ENCODE assay signal across 22 cellular contexts in the genomic region with DNA sequence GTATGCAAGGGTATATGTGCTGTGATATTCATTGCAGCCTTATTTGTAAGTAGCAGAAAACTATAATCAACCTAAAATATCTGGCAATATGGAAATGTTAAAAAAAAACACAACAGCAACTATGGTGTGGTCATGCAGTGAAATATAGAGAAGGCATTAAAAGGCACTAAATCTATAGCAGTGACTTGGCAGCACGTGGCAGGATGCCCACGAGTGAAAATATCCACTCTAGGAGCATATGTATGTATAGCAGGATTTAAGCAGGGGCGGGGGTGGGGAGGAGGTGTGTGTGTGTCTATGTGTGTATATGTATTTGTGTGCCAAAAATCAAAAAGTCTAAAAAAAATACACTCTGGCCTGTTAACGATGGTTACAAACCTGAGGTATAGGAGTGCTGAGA.
DNase-seq lines count a peak whose midpoint lies in the region; ATAC-seq and TF ChIP-seq lines count a peak whose summit lies in the region.
"Had no signal": no experiment of that assay in that cellular context is flagged by ENCODE, and none has a peak within 500 bp of the region (broad histone marks: within the 10 kb centered on the region; RNA-seq: fewer than 3 reads in every experiment).

No MANE protein-coding gene starts in this region.

- 89% methylated on average over 4 of the region's 4 CpGs for WGBS in thyroid gland, 2 donors

- H3K27me3 ChIP-seq in thyroid gland (no peaks in the 10 kb centered on the region), gastrocnemius medialis (no peaks in the 10 kb centered on the region)
- H3K27me3 ChIP-seq: BLaER1 treated with 17β-estradiol and CSF1 and Interleukin-3, amounts not matched to agents 10 nM and 100 nM had no signal

- in situ Hi-C loops in G401 (cut with HindIII; ENCODE audit: low sequenced_read_pairs), result no loop called here
- in situ Hi-C loops in gastrocnemius medialis (cut with MboI; ENCODE audit: low sequenced_read_pairs in 4 of 4), result loop anchor here (5.0 to 25.0 kb wide), 5 partner anchors 55 to 738 kb away; a partner anchor contains a TSS

- H3K4me1 ChIP-seq in thyroid gland (peaks cover 7% of the 10 kb centered on the region in 2 donors), gastrocnemius medialis (peaks cover 14 to 25% of the 10 kb centered on the region in 2 donors)

- no peaks in the 10 kb centered on the region for H3K36me3 Mint-ChIP-seq in brain
- H3K36me3 Mint-ChIP-seq in mesothelial cell of epicardium, result no peaks in the 10 kb centered on the region
- H3K36me3 Mint-ChIP-seq in activated T-helper 2 cell treated with anti-CD3 and anti-CD28 coated beads, Interferon-gamma antibody, Interleukin-2, Interleukin-4, amounts not matched to agents 10 μg/mL and 5 μg/mL and 100 μg/mL, durations not matched to agents 14 hours and 24 hours and 36 hours (ENCODE audit: low read depth), result no peaks in the 10 kb centered on the region
- H3K36me3 Mint-ChIP-seq: CD8-positive, alpha-beta T cell; IgD-negative memory B cell had no signal

- no peak for ATAC-seq in gastrocnemius medialis
- ATAC-seq: CD8-positive, alpha-beta T cell; HCT116; HepG2 had no signal

- H3K36me3 ChIP-seq in thyroid gland (no peaks in the 10 kb centered on the region), gastrocnemius medialis (no peaks in the 10 kb centered on the region)
- H3K36me3 ChIP-seq: BLaER1 treated with 17β-estradiol and CSF1 and Interleukin-3, amounts not matched to agents 10 nM and 100 nM had no signal

- H3K27ac Mint-ChIP-seq in brain (peak overlapping the region; percentile 24 to 96 (median 59)), mesothelial cell of epicardium (peak overlapping the region; percentile 37)
- no peak overlapping the region for H3K27ac Mint-ChIP-seq in activated T-helper 2 cell treated with anti-CD3 and anti-CD28 coated beads, Interferon-gamma antibody, Interleukin-2, Interleukin-4, amounts not matched to agents 10 μg/mL and 5 μg/mL and 100 μg/mL, durations not matched to agents 14 hours and 24 hours and 36 hours
- H3K27ac Mint-ChIP-seq: B cell; CD8-positive, alpha-beta T cell; HFFc6; IgD-negative memory B cell had no signal

- H3K4me3 Mint-ChIP-seq in brain (peak overlapping the region in 1 of 5 experiments; percentile 52), mesothelial cell of epicardium (no peak overlapping the region)
- no peak overlapping the region for H3K4me3 Mint-ChIP-seq in activated T-helper 2 cell treated with anti-CD3 and anti-CD28 coated beads, Interferon-gamma antibody, Interleukin-2, Interleukin-4, amounts not matched to agents 10 μg/mL and 5 μg/mL and 100 μg/mL, durations not matched to agents 14 hours and 24 hours and 36 hours (ENCODE audit: low read depth)
- H3K4me3 Mint-ChIP-seq: B cell; CD8-positive, alpha-beta T cell; HFFc6; IgD-negative memory B cell had no signal

- intact Hi-C loops in thyroid gland (cut with DNase I), result loop anchor here (10.0 kb wide), 1 partner anchor 308 kb away; no protein-coding TSS in a partner anchor
- intact Hi-C loops in activated T-helper 2 cell treated with anti-CD3 and anti-CD28 coated beads, Interferon-gamma antibody, Interleukin-2, Interleukin-4, amounts not matched to agents 10 μg/mL and 5 μg/mL and 100 μg/mL, durations not matched to agents 14 hours and 24 hours and 36 hours (cut with micrococcal nuclease), result loop anchor here (5.0 to 10.0 kb wide), 2 partner anchors 60 to 308 kb away; no protein-coding TSS in a partner anchor
- intact Hi-C loops in gastrocnemius medialis (cut with DNase I; ENCODE audit: low total_unique reads), result loop anchor here (10.0 kb wide), 1 partner anchor 918 kb away; no protein-coding TSS in a partner anchor

- no peak overlapping the region for H3K4me3 ChIP-seq in thyroid gland (replicated peaks in 1 of 3)
- H3K4me3 ChIP-seq in gastrocnemius medialis, result no peak overlapping the region
- H3K4me3 ChIP-seq: BLaER1 treated with 17β-estradiol and CSF1 and Interleukin-3, amounts not matched to agents 10 nM and 100 nM had no signal

- H3K9me3 Mint-ChIP-seq in brain (no peaks in the 10 kb centered on the region), mesothelial cell of epicardium (no peaks in the 10 kb centered on the region)
- no peaks in the 10 kb centered on the region for H3K9me3 Mint-ChIP-seq in activated T-helper 2 cell treated with anti-CD3 and anti-CD28 coated beads, Interferon-gamma antibody, Interleukin-2, Interleukin-4, amounts not matched to agents 10 μg/mL and 5 μg/mL and 100 μg/mL, durations not matched to agents 14 hours and 24 hours and 36 hours
- H3K9me3 Mint-ChIP-seq: CD8-positive, alpha-beta T cell; HFFc6; IgD-negative memory B cell had no signal

- TF ChIP-seq CTCF in brain (conservative IDR thresholded peaks at IDR 0.05) (no peak), mesothelial cell of epicardium (IDR thresholded peaks at IDR 0.05; ENCODE audit: unreplicated experiment) (no peak), thyroid gland (IDR thresholded peaks at IDR 0.05) (no peak), gastrocnemius medialis (IDR thresholded peaks at IDR 0.05 in 4 of 5, conservative IDR thresholded peaks at IDR 0.05 in 1 of 5) (no peak)

- H3K9me3 ChIP-seq in thyroid gland (no peaks in the 10 kb centered on the region), gastrocnemius medialis (no peaks in the 10 kb centered on the region)
- H3K9me3 ChIP-seq: BLaER1 treated with 17β-estradiol and CSF1 and Interleukin-3, amounts not matched to agents 10 nM and 100 nM had no signal

- TF ChIP-seq POLR2A in thyroid gland (IDR thresholded peaks at IDR 0.05) (no peak), gastrocnemius medialis (IDR thresholded peaks at IDR 0.05) (no peak)

- H3K27me3 Mint-ChIP-seq in brain, result no peaks in the 10 kb centered on the region
- H3K27me3 Mint-ChIP-seq in mesothelial cell of epicardium (ENCODE audit: low read depth), result no peaks in the 10 kb centered on the region
- no peaks in the 10 kb centered on the region for H3K27me3 Mint-ChIP-seq in activated T-helper 2 cell treated with anti-CD3 and anti-CD28 coated beads, Interferon-gamma antibody, Interleukin-2, Interleukin-4, amounts not matched to agents 10 μg/mL and 5 μg/mL and 100 μg/mL, durations not matched to agents 14 hours and 24 hours and 36 hours (ENCODE audit: low read depth)
- H3K27me3 Mint-ChIP-seq: B cell, IgD-negative memory B cell had no signal

- no peak overlapping the region for H3K27ac ChIP-seq in thyroid gland
- H3K27ac ChIP-seq in gastrocnemius medialis, result no peak overlapping the region
- H3K27ac ChIP-seq: BLaER1 treated with 17β-estradiol and CSF1 and Interleukin-3, amounts not matched to agents 10 nM and 100 nM had no signal

- H3K4me1 Mint-ChIP-seq in brain, result peaks cover 62% of the 10 kb centered on the region
- H3K4me1 Mint-ChIP-seq in mesothelial cell of epicardium, result peaks cover 45% of the 10 kb centered on the region
- peaks cover 12% of the 10 kb centered on the region for H3K4me1 Mint-ChIP-seq in activated T-helper 2 cell treated with anti-CD3 and anti-CD28 coated beads, Interferon-gamma antibody, Interleukin-2, Interleukin-4, amounts not matched to agents 10 μg/mL and 5 μg/mL and 100 μg/mL, durations not matched to agents 14 hours and 24 hours and 36 hours (ENCODE audit: low read depth)
- H3K4me1 Mint-ChIP-seq: B cell, IgD-negative memory B cell had no signal

- peak; percentile 13 for DNase-seq in G401 (ENCODE audit: low spot score)
- DNase-seq in mesothelial cell of epicardium (ENCODE audit: low spot score in 2 of 2, unreplicated experiment in 2 of 2), result no peak
- DNase-seq in thyroid gland, result no peak
- no peak for DNase-seq in activated T-helper 2 cell treated with anti-CD3 and anti-CD28 coated beads, Interferon-gamma antibody, Interleukin-2, Interleukin-4, amounts not matched to agents 10 μg/mL and 5 μg/mL and 100 μg/mL, durations not matched to agents 14 hours and 24 hours and 36 hours (ENCODE audit: low spot score)
- DNase-seq in gastrocnemius medialis, result no peak
- no peak for DNase-seq in COLO668 (lab: John Stamatoyannopoulos, UW; ENCODE audit: unreplicated experiment)
- DNase-seq: 8988T; CD8-positive, alpha-beta T cell; COR-L47; DMS 273 treated with DMSO at 0.1 percent for 48 hours; DMS53; DND-41; EL; GOT3; H7; HFFc6 had no signal
